23 cellular contexts compared by ENCODE assay signal in the genomic region with DNA sequence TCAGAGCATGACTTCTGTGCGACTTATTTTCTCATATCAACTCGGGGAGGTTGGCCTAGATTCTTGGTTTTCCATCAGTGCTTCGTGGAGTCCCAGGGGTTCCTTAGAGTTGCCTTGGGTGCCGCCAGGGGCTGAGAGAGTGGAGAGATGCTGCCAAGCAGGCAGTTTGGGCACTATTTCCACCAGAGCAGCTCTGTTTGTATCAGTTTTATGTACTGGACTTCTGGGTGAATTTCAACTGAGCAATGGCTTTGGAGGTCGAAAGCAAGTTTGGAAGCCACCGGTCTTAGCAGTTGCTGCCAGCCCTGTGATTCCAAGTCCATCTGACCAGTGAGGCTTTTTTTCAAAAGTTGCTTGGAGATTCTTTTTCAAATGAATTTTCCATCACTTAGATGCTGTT.
DNase-seq lines count a peak whose midpoint lies in the region; ATAC-seq, FAIRE-seq and TF ChIP-seq lines count a peak whose summit lies in the region.
"Had no signal": no experiment of that assay in that cellular context is flagged by ENCODE, and none has a peak within 500 bp of the region (broad histone marks: within the 10 kb centered on the region; RNA-seq: fewer than 3 reads in every experiment).

No MANE protein-coding gene starts in this region.

- H3K9me3 Mint-ChIP-seq in WTC11: no peaks in the 10 kb centered on the region
- no peaks in the 10 kb centered on the region for H3K9me3 Mint-ChIP-seq in osteocyte (ENCODE audit: unreplicated experiment)
- no peaks in the 10 kb centered on the region for H3K9me3 Mint-ChIP-seq in natural killer cell treated with Interleukin-12 subunit alpha and Interleukin-12 subunit beta and Interleukin-15 and Interleukin-18, amount 100 ng/mL, for 72 hours
- H3K9me3 Mint-ChIP-seq in activated CD8-positive, alpha-beta T cell treated with anti-CD3 and anti-CD28 coated beads for 36 hours: no peaks in the 10 kb centered on the region
- H3K9me3 Mint-ChIP-seq: activated CD4-positive, alpha-beta memory T cell treated with anti-CD3 and anti-CD28 coated beads for 36 hours; effector memory CD8-positive, alpha-beta T cell had no signal

- H3K4me3 Mint-ChIP-seq in WTC11 (no peak overlapping the region), osteocyte (ENCODE audit: unreplicated experiment) (no peak overlapping the region)
- no peak overlapping the region for H3K4me3 Mint-ChIP-seq in natural killer cell treated with Interleukin-12 subunit alpha and Interleukin-12 subunit beta and Interleukin-15 and Interleukin-18, amount 100 ng/mL, for 72 hours
- no peak overlapping the region for H3K4me3 Mint-ChIP-seq in activated CD8-positive, alpha-beta T cell treated with anti-CD3 and anti-CD28 coated beads for 36 hours
- H3K4me3 Mint-ChIP-seq: activated CD4-positive, alpha-beta memory T cell treated with anti-CD3 and anti-CD28 coated beads for 36 hours; effector memory CD8-positive, alpha-beta T cell had no signal

- TF ChIP-seq EP300 in HepG2 (IDR thresholded peaks at IDR 0.05; ENCODE audit: low read depth in 2 of 2, low read length in 2 of 2) (no peak), HepG2 (CRISPR knock-in tag; IDR thresholded peaks at IDR 0.05; ENCODE audit: borderline replicate concordance) (no peak)

- no peaks in the 10 kb centered on the region for H3K36me3 ChIP-seq in left ventricle myocardium inferior
- H3K36me3 ChIP-seq in testis (ENCODE audit: low read depth, missing control alignments): no peaks in the 10 kb centered on the region
- H3K36me3 ChIP-seq in HepG2 (replicated peaks in 1 of 2; ENCODE audit: control insufficient read depth in 1 of 2, insufficient read depth in 2 of 2, low read length in 2 of 2): no peaks in the 10 kb centered on the region
- H3K36me3 ChIP-seq: BE2C, right lobe of liver had no signal

- no peak for FAIRE-seq in HepG2 (lab: Jason Lieb, UNC)
- FAIRE-seq: A549, colon, HTR-8/SVneo had no signal

- no peak overlapping the region for H3K9ac ChIP-seq in HepG2 (ENCODE audit: insufficient read depth, low read depth, low read length)

- TF ChIP-seq RAD21 in HepG2 (CRISPR knock-in tag; IDR thresholded peaks at IDR 0.05): no peak

- no peaks in the 10 kb centered on the region for H3K79me2 ChIP-seq in HepG2 (ENCODE audit: insufficient read depth, low read length)

- H2AFZ ChIP-seq in HepG2 (ENCODE audit: low read length): no peak overlapping the region

- in situ Hi-C loops in HepG2 (cut with HindIII; ENCODE audit: extremely low pct_ligation_motif_present, low pct_unique_long_range_greater_than_20kb): no loop called here

- H3K4me1 ChIP-seq in left ventricle myocardium inferior (peaks cover 98% of the 10 kb centered on the region), testis (peaks cover 13% of the 10 kb centered on the region), HepG2 (ENCODE audit: insufficient read depth, low read length) (peaks cover 7% of the 10 kb centered on the region)
- H3K4me1 ChIP-seq: BE2C, body of pancreas had no signal

- BruUV-seq in HepG2 (replicated peaks; lab: Mats Ljungman, UMichigan): no TSS peak

- intact Hi-C loops in left ventricle myocardium inferior (cut with micrococcal nuclease) (no loop called here), testis (cut with DNase I; ENCODE audit: low total_unique reads) (no loop called here), HepG2 (cut with micrococcal nuclease; ENCODE audit: unreplicated experiment) (no loop called here)
- intact Hi-C loops in activated CD8-positive, alpha-beta T cell treated with anti-CD3 and anti-CD28 coated beads for 36 hours (cut with micrococcal nuclease): no loop called here

- WGBS in testis, 2 donors: 60 to 63% methylated on average over 6 of the region's 6 CpGs
- 87% methylated on average over 6 of the region's 6 CpGs for WGBS in HepG2 (ENCODE audit: low lambda C conversion rate)

- H3K36me3 Mint-ChIP-seq in WTC11: no peaks in the 10 kb centered on the region
- H3K36me3 Mint-ChIP-seq in osteocyte (ENCODE audit: unreplicated experiment): peaks cover 3% of the 10 kb centered on the region
- H3K36me3 Mint-ChIP-seq in natural killer cell treated with Interleukin-12 subunit alpha and Interleukin-12 subunit beta and Interleukin-15 and Interleukin-18, amount 100 ng/mL, for 72 hours: no peaks in the 10 kb centered on the region
- H3K36me3 Mint-ChIP-seq in activated CD8-positive, alpha-beta T cell treated with anti-CD3 and anti-CD28 coated beads for 36 hours (ENCODE audit: low read depth): peaks cover 3% of the 10 kb centered on the region
- H3K36me3 Mint-ChIP-seq: activated CD4-positive, alpha-beta memory T cell treated with anti-CD3 and anti-CD28 coated beads for 36 hours had no signal

- no peak overlapping the region for H3K4me2 ChIP-seq in HepG2 (ENCODE audit: low read depth, low read length)
- H3K4me2 ChIP-seq: A549 had no signal

- TF ChIP-seq CTCF in WTC11 (IDR thresholded peaks at IDR 0.05): no peak
- TF ChIP-seq CTCF in left ventricle myocardium inferior (IDR thresholded peaks at IDR 0.05; ENCODE audit: borderline replicate concordance): no peak
- TF ChIP-seq CTCF in osteocyte (IDR thresholded peaks at IDR 0.05): no peak
- no peak for TF ChIP-seq CTCF in testis (IDR thresholded peaks at IDR 0.05)
- no peak for TF ChIP-seq CTCF in HepG2 (CRISPR knock-in tag; IDR thresholded peaks at IDR 0.05)
- TF ChIP-seq CTCF in activated CD8-positive, alpha-beta T cell treated with anti-CD3 and anti-CD28 coated beads for 36 hours (IDR thresholded peaks at IDR 0.05): no peak

- no peak overlapping the region for H3K4me3 ChIP-seq in left ventricle myocardium inferior
- H3K4me3 ChIP-seq in testis: no peak overlapping the region
- H3K4me3 ChIP-seq in HepG2 (replicated peaks in 1 of 3; ENCODE audit: insufficient read depth in 1 of 3, low read depth in 2 of 3, low read length in 3 of 3): no peak overlapping the region
- H3K4me3 ChIP-seq: A549, body of pancreas, right lobe of liver had no signal

- CTCF ChIA-PET in WTC11 (lab: Charles Lee): no interaction called here
- CTCF ChIA-PET in HepG2 (lab: Yijun Ruan, JAX; ENCODE audit: low intra/inter-chr PET ratio, low total read pairs): no interaction called here
- CTCF ChIA-PET in activated CD8-positive, alpha-beta T cell treated with anti-CD3 and anti-CD28 coated beads for 36 hours (lab: Charles Lee): no interaction called here

- 0 out of 2 replicates have a peak overlapping the region, but pooled peaks have one; percentile 26 for H3K27ac Mint-ChIP-seq in WTC11
- no peak overlapping the region for H3K27ac Mint-ChIP-seq in osteocyte (ENCODE audit: unreplicated experiment)
- no peak overlapping the region for H3K27ac Mint-ChIP-seq in natural killer cell treated with Interleukin-12 subunit alpha and Interleukin-12 subunit beta and Interleukin-15 and Interleukin-18, amount 100 ng/mL, for 72 hours
- H3K27ac Mint-ChIP-seq in activated CD8-positive, alpha-beta T cell treated with anti-CD3 and anti-CD28 coated beads for 36 hours: no peak overlapping the region
- H3K27ac Mint-ChIP-seq: activated CD4-positive, alpha-beta memory T cell treated with anti-CD3 and anti-CD28 coated beads for 36 hours had no signal

- no peaks in the 10 kb centered on the region for H4K20me1 ChIP-seq in HepG2 (ENCODE audit: insufficient read depth, low read length)

- no peak for TF ChIP-seq POLR2A in testis (IDR thresholded peaks at IDR 0.05)
- TF ChIP-seq POLR2A in HepG2 (IDR thresholded peaks at IDR 0.05; ENCODE audit: insufficient read depth in 1 of 2, low read depth in 2 of 2, low read length in 2 of 2): no peak

- H3K4me1 Mint-ChIP-seq in WTC11 (peaks cover 10% of the 10 kb centered on the region), osteocyte (ENCODE audit: unreplicated experiment) (peaks cover 8% of the 10 kb centered on the region)
- peaks cover 20 to 27% of the 10 kb centered on the region in 2 donors for H3K4me1 Mint-ChIP-seq in natural killer cell treated with Interleukin-12 subunit alpha and Interleukin-12 subunit beta and Interleukin-15 and Interleukin-18, amount 100 ng/mL, for 72 hours (ENCODE audit: low read depth in 2 of 2)
- peaks cover 7% of the 10 kb centered on the region for H3K4me1 Mint-ChIP-seq in activated CD8-positive, alpha-beta T cell treated with anti-CD3 and anti-CD28 coated beads for 36 hours (ENCODE audit: low read depth)

- no peaks in the 10 kb centered on the region for H3K27me3 Mint-ChIP-seq in WTC11 (ENCODE audit: low read depth)
- no peaks in the 10 kb centered on the region for H3K27me3 Mint-ChIP-seq in osteocyte (ENCODE audit: unreplicated experiment)
- H3K27me3 Mint-ChIP-seq in natural killer cell treated with Interleukin-12 subunit alpha and Interleukin-12 subunit beta and Interleukin-15 and Interleukin-18, amount 100 ng/mL, for 72 hours: no peaks in the 10 kb centered on the region
- H3K27me3 Mint-ChIP-seq in activated CD8-positive, alpha-beta T cell treated with anti-CD3 and anti-CD28 coated beads for 36 hours: no peaks in the 10 kb centered on the region
- H3K27me3 Mint-ChIP-seq: activated CD4-positive, alpha-beta memory T cell treated with anti-CD3 and anti-CD28 coated beads for 36 hours; effector memory CD8-positive, alpha-beta T cell had no signal

- POLR2A ChIA-PET in WTC11 (lab: Charles Lee): no interaction called here
- POLR2A ChIA-PET in HepG2 (lab: Yijun Ruan, JAX): no interaction called here
- POLR2A ChIA-PET in activated CD8-positive, alpha-beta T cell treated with anti-CD3 and anti-CD28 coated beads for 36 hours (lab: Charles Lee): no interaction called here

- ATAC-seq in WTC11 (no peak), HepG2 (no peak)
- ATAC-seq in natural killer cell treated with Interleukin-12 subunit alpha and Interleukin-12 subunit beta and Interleukin-15 and Interleukin-18, amount 100 ng/mL, for 72 hours: no peak
- no peak for ATAC-seq in activated CD8-positive, alpha-beta T cell treated with anti-CD3 and anti-CD28 coated beads for 36 hours
- ATAC-seq: A549; effector memory CD8-positive, alpha-beta T cell had no signal

- H3K9me3 ChIP-seq in left ventricle myocardium inferior (replicated peaks) (no peaks in the 10 kb centered on the region), testis (no peaks in the 10 kb centered on the region), HepG2 (ENCODE audit: low read length) (no peaks in the 10 kb centered on the region)
- H3K9me3 ChIP-seq: A549, BE2C, body of pancreas, right lobe of liver had no signal

- H3K27me3 ChIP-seq in left ventricle myocardium inferior (ENCODE audit: low read depth) (no peaks in the 10 kb centered on the region), testis (no peaks in the 10 kb centered on the region), HepG2 (ENCODE audit: control insufficient read depth in 1 of 2, insufficient read depth in 2 of 2, low read length in 2 of 2) (no peaks in the 10 kb centered on the region)
- H3K27me3 ChIP-seq: BE2C, body of pancreas, right lobe of liver had no signal

- peak overlapping the region; percentile 74 for H3K27ac ChIP-seq in left ventricle myocardium inferior (replicated peaks)
- H3K27ac ChIP-seq in testis: peak overlapping the region; percentile 34 to 84
- H3K27ac ChIP-seq in HepG2 (ENCODE audit: extremely low read length, insufficient read depth, low read length): no peak overlapping the region
- H3K27ac ChIP-seq: A549, body of pancreas, right lobe of liver had no signal

- DNase-seq in WTC11 (ENCODE audit: low spot score) (no peak), left ventricle myocardium inferior (no peak), osteocyte (ENCODE audit: extremely low spot score, unreplicated experiment) (peak; percentile 49), testis (no peak), HepG2 (ENCODE audit: low spot score) (no peak)
- no peak for DNase-seq in activated CD4-positive, alpha-beta T cell treated with anti-CD3 and anti-CD28 coated beads, Interleukin-2, amount 50 U/mL, for 1 hour
- no peak for DNase-seq in natural killer cell treated with Interleukin-12 subunit alpha and Interleukin-12 subunit beta and Interleukin-15 and Interleukin-18, amount 100 ng/mL, for 72 hours (ENCODE audit: low spot score)
- no peak for DNase-seq in activated CD8-positive, alpha-beta T cell treated with anti-CD3 and anti-CD28 coated beads for 36 hours
- DNase-seq: activated CD4-positive, alpha-beta memory T cell treated with anti-CD3 and anti-CD28 coated beads for 36 hours; activated effector memory CD4-positive, alpha-beta T cell treated with anti-CD3 and anti-CD28 coated beads, Interleukin-2, amount 50 U/mL, for 16 hours; BE2C; body of pancreas; DMS53; effector memory CD8-positive, alpha-beta T cell; GDM1; NCI-H146; NCI-H526 treated with DMSO at 0.1 percent for 48 hours; occipital lobe; right lobe of liver; RPMI8226 had no signal
